In the genomic region with DNA sequence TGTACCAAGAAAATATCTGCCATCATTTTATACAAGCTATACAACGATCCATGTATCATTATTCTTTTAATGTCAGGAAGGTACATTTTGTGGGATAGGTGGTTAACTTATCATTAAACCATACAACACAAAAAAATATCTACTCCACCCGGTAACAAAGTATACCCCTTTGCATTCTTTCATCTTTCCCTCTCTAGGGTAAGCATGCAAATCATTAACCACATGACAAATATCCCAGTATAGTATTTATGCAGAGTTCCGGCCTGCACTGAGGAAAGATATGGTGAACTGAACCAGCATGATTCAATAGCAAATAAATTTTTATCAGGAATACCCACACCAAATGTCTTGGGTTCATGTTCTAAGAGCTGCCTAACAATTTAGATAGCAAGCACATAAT, we compare ENCODE assay signal across 19 cellular contexts. TPM values are rescaled to one million over a fixed set of nuclear protein-coding genes. Genes with fewer than 3 reads are reported as not detected.
"Had no signal": no experiment of that assay in that cellular context is flagged by ENCODE, and none has a peak within 500 bp of the region (broad histone marks: within the 10 kb centered on the region; RNA-seq: fewer than 3 reads in every experiment).

No MANE protein-coding gene starts in this region.

- H3K9me3 ChIP-seq: gastrocnemius medialis, heart left ventricle, pancreas, testis had no signal

- H3K4me1 ChIP-seq: gastrocnemius medialis, testis had no signal

- DNase-seq: activated CD4-positive, alpha-beta T cell treated with anti-CD3 and anti-CD28 coated beads for 36 hours; activated CD4-positive, alpha-beta T cell treated with anti-CD3 and anti-CD28 coated beads, Interleukin-2, amount 50 U/mL, for 48 hours; activated CD8-positive, alpha-beta memory T cell treated with anti-CD3 and anti-CD28 coated beads, Interleukin-2, amount 10 ng/mL, durations not matched to agents 7 days and 5 days; cerebellar nuclear complex; effector CD4-positive, alpha-beta T cell; gastrocnemius medialis; heart left ventricle; naive B cell; pancreas; stimulated activated CD4-positive, alpha-beta T cell treated with anti-CD3 and anti-CD28 coated beads, Interleukin-4, amount 100 ng/mL, for 24 hours; testis had no signal

- H3K27me3 ChIP-seq: gastrocnemius medialis, heart left ventricle, neural progenitor cell, pancreas, testis had no signal

- H3K27ac ChIP-seq: gastrocnemius medialis, heart left ventricle, neural progenitor cell, pancreas, testis had no signal

- H3K4me3 ChIP-seq: gastrocnemius medialis, heart left ventricle, neural progenitor cell, pancreas, testis had no signal

- ATAC-seq: activated CD4-positive, alpha-beta T cell treated with anti-CD3 and anti-CD28 coated beads for 36 hours; activated CD8-positive, alpha-beta memory T cell treated with anti-CD3 and anti-CD28 coated beads, Interleukin-2, amount 10 ng/mL, durations not matched to agents 7 days and 5 days; esophagus mucosa; gastrocnemius medialis; heart left ventricle; stimulated activated effector memory CD8-positive, alpha-beta T cell treated with anti-CD3 and anti-CD28 coated beads, Interleukin-12 subunit alpha, Interleukin-12 subunit beta, amount 100 ng/mL, for 72 hours; WTC11 had no signal

- H3K36me3 ChIP-seq: gastrocnemius medialis, heart left ventricle, neural progenitor cell, pancreas had no signal

RNA-seq across cellular contexts. Expression of gene SULT1C2, which starts 22.5 kb away (rescaled TPM):
- total RNA-seq: activated CD4-positive, alpha-beta T cell treated with anti-CD3 and anti-CD28 coated beads for 36 hours; activated CD8-positive, alpha-beta memory T cell treated with anti-CD3 and anti-CD28 coated beads, Interleukin-2, amount 10 ng/mL, durations not matched to agents 7 days and 5 days; bronchial epithelial cell; esophagus mucosa; lung microvascular endothelial cell; pulmonary artery endothelial cell had no signal

RNA-seq across cellular contexts. Expression of gene SULT1C3, which starts 26.4 kb away (rescaled TPM):
- total RNA-seq: activated CD4-positive, alpha-beta T cell treated with anti-CD3 and anti-CD28 coated beads for 36 hours; activated CD8-positive, alpha-beta memory T cell treated with anti-CD3 and anti-CD28 coated beads, Interleukin-2, amount 10 ng/mL, durations not matched to agents 7 days and 5 days; bronchial epithelial cell; gastrocnemius medialis; heart left ventricle; lung microvascular endothelial cell; pancreas; pulmonary artery endothelial cell; sciatic nerve; testis; WTC11 had no signal
- polyA plus RNA-seq: heart left ventricle, pancreas had no signal
